8 cellular contexts compared by ENCODE assay signal in the genomic region with DNA sequence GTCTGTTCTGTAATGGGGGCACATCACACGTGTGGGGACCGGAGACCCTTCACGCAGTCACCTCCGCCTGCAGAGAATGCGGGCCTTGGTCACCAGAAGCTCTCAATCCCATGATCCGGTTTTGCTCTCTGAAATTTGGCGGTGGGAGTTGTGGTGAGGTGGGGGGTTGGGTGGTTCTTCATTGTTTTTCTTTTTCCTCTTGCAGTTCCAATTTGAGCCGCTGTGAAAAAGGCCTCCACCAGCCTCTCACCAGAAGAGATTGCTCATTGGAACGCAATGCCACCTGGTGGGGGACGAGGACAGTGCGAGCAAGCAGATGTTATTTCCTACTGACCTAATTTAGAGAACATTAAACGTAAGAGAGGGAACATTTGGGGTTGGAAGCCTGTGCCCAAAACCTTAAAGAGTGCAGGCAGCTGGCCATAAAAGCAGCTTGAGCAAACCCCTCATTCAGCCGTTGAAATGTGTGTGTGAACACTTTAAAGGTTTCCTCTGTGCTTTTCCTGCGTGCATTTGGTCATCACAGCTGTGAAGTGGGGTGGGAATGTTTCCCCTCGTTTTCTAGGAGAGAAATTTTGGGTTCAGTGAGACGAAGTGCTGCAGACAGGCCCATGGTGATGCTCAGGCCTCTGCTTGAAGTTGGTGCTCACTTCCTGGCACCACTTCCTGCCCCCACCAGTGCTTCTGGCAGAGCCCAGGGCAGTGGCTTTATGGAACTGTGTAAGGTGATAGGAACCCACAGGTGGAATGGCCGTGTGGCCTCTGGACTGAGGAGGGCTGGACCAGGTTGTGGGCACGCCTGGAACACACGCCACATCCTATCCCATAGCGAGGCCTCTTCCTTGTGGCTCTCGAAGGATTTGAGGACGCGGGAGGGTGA.
A peak's percentile ranks its signal among the peaks of the same experiment; 100 is the strongest.
DNase-seq lines count a peak whose midpoint lies in the region; ATAC-seq and TF ChIP-seq lines count a peak whose summit lies in the region.

No MANE protein-coding gene starts in this region.

- H3K4me2 ChIP-seq in PC-9 (no peak overlapping the region), neural cell (ENCODE audit: low read length) (no peak overlapping the region)

- H4K20me1 ChIP-seq in PC-9 (ENCODE audit: insufficient read depth) (no peaks in the 10 kb centered on the region), neural cell (ENCODE audit: insufficient read depth) (no peaks in the 10 kb centered on the region)

- H3K9me3 ChIP-seq in PC-9 (ENCODE audit: insufficient read depth, low read depth) (no peaks in the 10 kb centered on the region), neural cell (ENCODE audit: low read length) (no peaks in the 10 kb centered on the region)

- no TSS peak for BruUV-seq in PC-9 (replicated peaks; lab: Mats Ljungman, UMichigan)

- TF ChIP-seq EP300 in neural cell (conservative IDR thresholded peaks at IDR 0.05; ENCODE audit: poor library complexity, severe bottlenecking), result no peak

- peak; percentile 84 for TF ChIP-seq RAD21 in neural cell (conservative IDR thresholded peaks at IDR 0.05)

- peaks cover 5% of the 10 kb centered on the region for H3K36me3 Mint-ChIP-seq in IgD-negative memory B cell
- H3K36me3 Mint-ChIP-seq in stimulated activated naive CD8-positive, alpha-beta T cell treated with anti-CD3 and anti-CD28 coated beads, Interleukin-15, Interleukin-2, amounts not matched to agents 100 ng/mL and 50 ng/mL, for 24 hours (ENCODE audit: low read depth), result peaks cover 5% of the 10 kb centered on the region

- DNase-seq in DMS53 treated with DMSO at 0.1 percent for 48 hours (lab: John Stamatoyannopoulos, UW; ENCODE audit: unreplicated experiment) (peak; percentile 88), PC-9 (peak; percentile 68 to 75), activated T-helper 1 cell treated with Interleukin-2 at 50 U/mL for 16 hours (ENCODE audit: low read depth) (peak; percentile 60), fibroblast of mammary gland (ENCODE audit: low read depth) (peak; percentile 88)

- intact Hi-C loops in PC-9 (cut with micrococcal nuclease; ENCODE audit: unreplicated experiment), result loop anchor here (1.0 to 5.0 kb wide), 5 partner anchors 130 to 738 kb away; a partner anchor contains a TSS

- peaks cover 10 to 21% (median 12%) of the 10 kb centered on the region in 3 donors for H3K4me1 Mint-ChIP-seq in IgD-negative memory B cell
- H3K4me1 Mint-ChIP-seq in stimulated activated naive CD8-positive, alpha-beta T cell treated with anti-CD3 and anti-CD28 coated beads, Interleukin-15, Interleukin-2, amounts not matched to agents 100 ng/mL and 50 ng/mL, for 24 hours (ENCODE audit: low read depth), result peaks cover 39% of the 10 kb centered on the region

- H3K36me3 ChIP-seq in PC-9 (ENCODE audit: low read depth) (no peaks in the 10 kb centered on the region), neural cell (ENCODE audit: insufficient read depth, low read length) (no peaks in the 10 kb centered on the region)

- H3K4me1 ChIP-seq in PC-9 (replicated peaks; ENCODE audit: insufficient read depth), result no peaks in the 10 kb centered on the region

- ATAC-seq in GM21528 (IDR thresholded peaks at IDR 0.05; ENCODE audit: low FRiP score, unreplicated experiment), result peak; percentile 76

- H3K9me2 ChIP-seq in PC-9 (ENCODE audit: insufficient read depth) (no peaks in the 10 kb centered on the region), neural cell (ENCODE audit: insufficient read depth, low read length) (no peaks in the 10 kb centered on the region)

- POLR2A ChIA-PET in PC-9 (lab: Charles Lee; ENCODE audit: unreplicated experiment), result no interaction called here

- H3K9me3 Mint-ChIP-seq in IgD-negative memory B cell, result no peaks in the 10 kb centered on the region
- no peaks in the 10 kb centered on the region for H3K9me3 Mint-ChIP-seq in stimulated activated naive CD8-positive, alpha-beta T cell treated with anti-CD3 and anti-CD28 coated beads, Interleukin-15, Interleukin-2, amounts not matched to agents 100 ng/mL and 50 ng/mL, for 24 hours

- H3K4me3 ChIP-seq in PC-9 (no peak overlapping the region), fibroblast of mammary gland (ENCODE audit: control insufficient read depth, low read depth, low read length) (peak overlapping the region; percentile 7), neural cell (ENCODE audit: low read length) (peak overlapping the region; percentile 24)

- H3K27me3 ChIP-seq in PC-9 (ENCODE audit: insufficient read depth, low read depth), result no peaks in the 10 kb centered on the region
- H3K27me3 ChIP-seq in neural cell (ENCODE audit: insufficient read depth, low read depth, low read length), result no peaks in the 10 kb centered on the region

- H2AFZ ChIP-seq in PC-9 (no peak overlapping the region), neural cell (ENCODE audit: low read depth, low read length) (peak overlapping the region; percentile 47)

- H3K27ac ChIP-seq in PC-9 (no peak overlapping the region), neural cell (ENCODE audit: low read length) (no peak overlapping the region)

- H3F3A ChIP-seq in PC-9 (ENCODE audit: insufficient read depth, low read depth), result no peaks in the 10 kb centered on the region
- H3F3A ChIP-seq in neural cell (ENCODE audit: insufficient read depth, low read length, poor library complexity, severe bottlenecking), result no peaks in the 10 kb centered on the region

- H3K27me3 Mint-ChIP-seq in IgD-negative memory B cell, result no peaks in the 10 kb centered on the region
- H3K27me3 Mint-ChIP-seq in stimulated activated naive CD8-positive, alpha-beta T cell treated with anti-CD3 and anti-CD28 coated beads, Interleukin-15, Interleukin-2, amounts not matched to agents 100 ng/mL and 50 ng/mL, for 24 hours, result no peaks in the 10 kb centered on the region

- H3K9ac ChIP-seq in neural cell (ENCODE audit: low read length), result no peak overlapping the region

- H3K4me3 Mint-ChIP-seq in IgD-negative memory B cell, result peak overlapping the region in 2 of 4 donors; percentile 10 to 47
- peak overlapping the region; percentile 38 for H3K4me3 Mint-ChIP-seq in stimulated activated naive CD8-positive, alpha-beta T cell treated with anti-CD3 and anti-CD28 coated beads, Interleukin-15, Interleukin-2, amounts not matched to agents 100 ng/mL and 50 ng/mL, for 24 hours

- H3K27ac Mint-ChIP-seq in IgD-negative memory B cell, result peak overlapping the region; percentile 2 to 41 (median 4)
- H3K27ac Mint-ChIP-seq in stimulated activated naive CD8-positive, alpha-beta T cell treated with anti-CD3 and anti-CD28 coated beads, Interleukin-15, Interleukin-2, amounts not matched to agents 100 ng/mL and 50 ng/mL, for 24 hours, result peak overlapping the region; percentile 79

- no peaks in the 10 kb centered on the region for H3K79me2 ChIP-seq in PC-9 (ENCODE audit: low read depth)
- H3K79me2 ChIP-seq in neural cell (replicated peaks; ENCODE audit: insufficient read depth, low read length), result no peaks in the 10 kb centered on the region

- TF ChIP-seq CTCF in PC-9 (conservative IDR thresholded peaks at IDR 0.05), result peak; percentile 93
- peak; percentile 100 for TF ChIP-seq CTCF in fibroblast of mammary gland (conservative IDR thresholded peaks at IDR 0.05; ENCODE audit: control insufficient read depth, insufficient read depth, low read depth, low read length)
- peak; percentile 99 for TF ChIP-seq CTCF in neural cell (IDR thresholded peaks at IDR 0.05; ENCODE audit: poor library complexity, severe bottlenecking)

- CTCF ChIA-PET in PC-9 (lab: Charles Lee), result interaction anchor here (0.5 kb wide), 1 partner anchor 411 kb away, joined by 3 read pairs; no protein-coding TSS in a partner anchor

TF ChIP-seq in neural cell, 6 proteins besides CTCF, POLR2A, EP300 and RAD21:
- TF ChIP-seq TAF1 (IDR thresholded peaks at IDR 0.05; ENCODE audit: low read depth) (no peak), POLR2AphosphoS5 (IDR thresholded peaks at IDR 0.05) (no peak), MXI1 (conservative IDR thresholded peaks at IDR 0.05; ENCODE audit: poor library complexity, severe bottlenecking) (no peak), SMC3 (conservative IDR thresholded peaks at IDR 0.05; ENCODE audit: poor library complexity) (peak; percentile 93), EZH2 (IDR thresholded peaks at IDR 0.05; ENCODE audit: borderline replicate concordance, insufficient read depth, low read length, poor library complexity, severe bottlenecking) (no peak)
- TF ChIP-seq, protein P1, sequence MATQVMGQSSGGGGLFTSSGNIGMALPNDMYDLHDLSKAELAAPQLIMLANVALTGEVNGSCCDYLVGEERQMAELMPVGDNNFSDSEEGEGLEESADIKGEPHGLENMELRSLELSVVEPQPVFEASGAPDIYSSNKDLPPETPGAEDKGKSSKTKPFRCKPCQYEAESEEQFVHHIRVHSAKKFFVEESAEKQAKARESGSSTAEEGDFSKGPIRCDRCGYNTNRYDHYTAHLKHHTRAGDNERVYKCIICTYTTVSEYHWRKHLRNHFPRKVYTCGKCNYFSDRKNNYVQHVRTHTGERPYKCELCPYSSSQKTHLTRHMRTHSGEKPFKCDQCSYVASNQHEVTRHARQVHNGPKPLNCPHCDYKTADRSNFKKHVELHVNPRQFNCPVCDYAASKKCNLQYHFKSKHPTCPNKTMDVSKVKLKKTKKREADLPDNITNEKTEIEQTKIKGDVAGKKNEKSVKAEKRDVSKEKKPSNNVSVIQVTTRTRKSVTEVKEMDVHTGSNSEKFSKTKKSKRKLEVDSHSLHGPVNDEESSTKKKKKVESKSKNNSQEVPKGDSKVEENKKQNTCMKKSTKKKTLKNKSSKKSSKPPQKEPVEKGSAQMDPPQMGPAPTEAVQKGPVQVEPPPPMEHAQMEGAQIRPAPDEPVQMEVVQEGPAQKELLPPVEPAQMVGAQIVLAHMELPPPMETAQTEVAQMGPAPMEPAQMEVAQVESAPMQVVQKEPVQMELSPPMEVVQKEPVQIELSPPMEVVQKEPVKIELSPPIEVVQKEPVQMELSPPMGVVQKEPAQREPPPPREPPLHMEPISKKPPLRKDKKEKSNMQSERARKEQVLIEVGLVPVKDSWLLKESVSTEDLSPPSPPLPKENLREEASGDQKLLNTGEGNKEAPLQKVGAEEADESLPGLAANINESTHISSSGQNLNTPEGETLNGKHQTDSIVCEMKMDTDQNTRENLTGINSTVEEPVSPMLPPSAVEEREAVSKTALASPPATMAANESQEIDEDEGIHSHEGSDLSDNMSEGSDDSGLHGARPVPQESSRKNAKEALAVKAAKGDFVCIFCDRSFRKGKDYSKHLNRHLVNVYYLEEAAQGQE (IDR thresholded peaks at IDR 0.05; ENCODE audit: borderline replicate concordance), result no peak
TF ChIP-seq in neural cell: peak in this region for 1.
